8 cellular contexts compared by ENCODE assay signal in genomic region chr1:45583264-45583665, GRCh38. TPM values are rescaled to one million over a fixed set of nuclear protein-coding genes. Genes with fewer than 3 reads are reported as not detected.
DNase-seq lines count a peak whose midpoint lies in the region; ATAC-seq and TF ChIP-seq lines count a peak whose summit lies in the region.

No MANE protein-coding gene starts in this region.

- peak overlapping the region; percentile 100 for H3K27ac Mint-ChIP-seq in activated CD4-positive, alpha-beta T cell treated with anti-CD3 and anti-CD28 coated beads for 36 hours

- H3K4me1 Mint-ChIP-seq in activated CD4-positive, alpha-beta T cell treated with anti-CD3 and anti-CD28 coated beads for 36 hours, result peaks cover 20% of the 10 kb centered on the region

- H3K36me3 Mint-ChIP-seq in activated CD4-positive, alpha-beta T cell treated with anti-CD3 and anti-CD28 coated beads for 36 hours (ENCODE audit: low read depth), result peaks cover 5% of the 10 kb centered on the region

- intact Hi-C loops in activated CD4-positive, alpha-beta T cell treated with anti-CD3 and anti-CD28 coated beads for 36 hours (cut with DNase I, micrococcal nuclease), result loop anchor here (1.0 to 10.0 kb wide), 12 partner anchors 33 to 909 kb away; partner anchors contain the start of genes AKR1A1 (in 2 of the 2), KIF2C (in 2 of the 2), ARMH1 (in 1 of the 2) and CCDC163 (in 1 of the 2)
- intact Hi-C loops in colonic mucosa (cut with DNase I), result no loop called here

- TF ChIP-seq POLR2A in GM19099 (IDR thresholded peaks at IDR 0.05; ENCODE audit: extremely low read depth, insufficient read length, low read depth), result peak; percentile 61

- no peaks in the 10 kb centered on the region for H3K36me3 ChIP-seq in colonic mucosa

- DNase-seq in AG10803 (ENCODE audit: low read depth) (peak; percentile 96), NCI-H460 (ENCODE audit: extremely low read depth, low read depth) (peak; percentile 93), colonic mucosa (peak; percentile 96)
- DNase-seq in activated CD4-positive, alpha-beta T cell treated with anti-CD3 and anti-CD28 coated beads for 36 hours, result peak; percentile 97
- DNase-seq in stimulated activated CD4-positive, alpha-beta T cell treated with anti-CD3 and anti-CD28 coated beads, Interleukin-1b, Interleukin-23, amount 100 ng/mL, for 4 hours (ENCODE audit: low read depth in 2 of 2), result peak; percentile 88 to 89

- H3K27me3 ChIP-seq in colonic mucosa, result no peaks in the 10 kb centered on the region
- no peaks in the 10 kb centered on the region for H3K27me3 ChIP-seq in layer of hippocampus (ENCODE audit: control insufficient read depth, insufficient read depth, low read length)

- H3K9ac ChIP-seq in colonic mucosa (ENCODE audit: low read depth in 2 of 2, low read length in 2 of 2), result peak overlapping the region; percentile 95 to 98

- H3K4me1 ChIP-seq in colonic mucosa, result peaks cover 16% of the 10 kb centered on the region

- no peaks in the 10 kb centered on the region for H3K27me3 Mint-ChIP-seq in activated CD4-positive, alpha-beta T cell treated with anti-CD3 and anti-CD28 coated beads for 36 hours

- peak; percentile 67 for ATAC-seq in HG03432 (IDR thresholded peaks at IDR 0.05; ENCODE audit: unreplicated experiment)
- ATAC-seq in activated CD4-positive, alpha-beta T cell treated with anti-CD3 and anti-CD28 coated beads for 36 hours, result peak; percentile 84

- POLR2A ChIA-PET in activated CD4-positive, alpha-beta T cell treated with anti-CD3 and anti-CD28 coated beads for 36 hours (lab: Charles Lee), result interaction anchor here (0.7 to 3.9 kb wide), 10 partner anchors 13 to 861 kb away, joined by 4 to 36 read pairs (median 6); partner anchors contain the start of genes CCDC163, HECTD3, MMACHC and MUTYH

- no peaks in the 10 kb centered on the region for H3K9me3 Mint-ChIP-seq in activated CD4-positive, alpha-beta T cell treated with anti-CD3 and anti-CD28 coated beads for 36 hours (ENCODE audit: low read depth)

- CTCF ChIA-PET in activated CD4-positive, alpha-beta T cell treated with anti-CD3 and anti-CD28 coated beads for 36 hours (lab: Charles Lee), result interaction anchor here (0.6 to 2.1 kb wide), 7 partner anchors 13 to 103 kb away, joined by 3 to 6 read pairs (median 3); partner anchors contain the start of gene GPBP1L1

- peak overlapping the region; percentile 92 for H3K27ac ChIP-seq in colonic mucosa
- peak overlapping the region; percentile 93 for H3K27ac ChIP-seq in layer of hippocampus (ENCODE audit: low read depth, low read length)

- H3K4me3 ChIP-seq in AG10803 (ENCODE audit: low read length) (peak overlapping the region; percentile 99), colonic mucosa (peak overlapping the region; percentile 74)

- peak overlapping the region; percentile 91 for H3K4me3 Mint-ChIP-seq in activated CD4-positive, alpha-beta T cell treated with anti-CD3 and anti-CD28 coated beads for 36 hours

- no peaks in the 10 kb centered on the region for H3K9me3 ChIP-seq in colonic mucosa

- TF ChIP-seq CTCF in AG10803 (conservative IDR thresholded peaks at IDR 0.05; ENCODE audit: low read length), result no peak
- no peak for TF ChIP-seq CTCF in colonic mucosa (IDR thresholded peaks at IDR 0.05)

RNA-seq across cellular contexts. Expression of gene NASP, which starts 0.6 kb away (rescaled TPM):
- total RNA-seq in NCI-H460 (2014; rRNA removed; shearing (Covaris generic)), result 49.8 and 67.3 TPM in 2 replicates
- 140 and 194 TPM in 2 replicates for polyA plus RNA-seq in NCI-H460 (2014; cell fraction: nucleus; rRNA removed)
- 100 to 1,000 TPM; 228 to 282 TPM for total RNA-seq in activated CD4-positive, alpha-beta T cell treated with anti-CD3 and anti-CD28 coated beads for 36 hours
- total RNA-seq in colonic mucosa, result 100 to 1,000 TPM in 1 of 2 donors, 10 to 100 TPM in 1; 54.7 to 119 TPM

RNA-seq across cellular contexts. Expression of gene AKR1A1, which starts 32.6 kb away (rescaled TPM):
- 85.0 and 95.1 TPM in 2 replicates for total RNA-seq in NCI-H460 (2014; rRNA removed; shearing (Covaris generic))
- polyA plus RNA-seq in NCI-H460 (2014; cell fraction: nucleus; rRNA removed), result 123 and 148 TPM in 2 replicates
- total RNA-seq in activated CD4-positive, alpha-beta T cell treated with anti-CD3 and anti-CD28 coated beads for 36 hours, result 100 to 1,000 TPM; 140 to 181 TPM
- 100 to 1,000 TPM; 203 to 263 TPM for total RNA-seq in colonic mucosa

RNA-seq across cellular contexts. Expression of gene CCDC17, which starts 40.6 kb away (rescaled TPM):
- 1.0 and 1.2 TPM in 2 replicates for total RNA-seq in NCI-H460 (2014; rRNA removed; shearing (Covaris generic))
- 0.38 and 1.5 TPM in 2 replicates for polyA plus RNA-seq in NCI-H460 (2014; cell fraction: nucleus; rRNA removed)
- total RNA-seq in activated CD4-positive, alpha-beta T cell treated with anti-CD3 and anti-CD28 coated beads for 36 hours, result 1 to 10 TPM; 1.0 to 1.6 TPM
- 1 to 10 TPM; 1.8 to 2.4 TPM for total RNA-seq in colonic mucosa

Comparison
In these comparisons a context has a peak if more than half of its experiments do, and no peak if none do; other contexts are left out.
1. Peak in every context shown above with its lines: DNase-seq, ATAC-seq, H3K4me3 ChIP-seq and H3K27ac ChIP-seq.